3 cellular contexts compared by ENCODE assay signal in genomic region chr3:33754391-33754790, GRCh38.
TF ChIP-seq lines count a peak whose summit lies in the region.

No MANE protein-coding gene starts in this region.

TF ChIP-seq in A549, 52 proteins besides CTCF, POLR2A, EP300 and RAD21:
- TF ChIP-seq KDM1A (IDR thresholded peaks at IDR 0.05; ENCODE audit: low read depth) = peak; percentile 46; the same call in 1 of the 2 replicates

TF ChIP-seq in HEK293, 187 proteins besides CTCF, POLR2A, EP300 and RAD21:
- TF ChIP-seq ZNF707 (tag by site-specific recombination; IDR thresholded peaks at IDR 0.05) = peak; percentile 94

TF ChIP-seq in K562, 482 proteins besides CTCF, POLR2A, EP300 and RAD21:
- TF ChIP-seq CBX3 (IDR thresholded peaks at IDR 0.05; ENCODE audit: borderline replicate concordance in 1 of 2, low read length in 2 of 2) = peak in 1 of 2 experiments; percentile 58; a peak in 1 of 3 replicates
- peak; percentile 81; the same call in 1 of the 2 replicates for TF ChIP-seq CBX5 (IDR thresholded peaks at IDR 0.05; ENCODE audit: borderline replicate concordance, low read depth)
- peak; percentile 71 for TF ChIP-seq ZNF280A (IDR thresholded peaks at IDR 0.05; ENCODE audit: low read depth, partially characterized antibody)
- TF ChIP-seq TRIM28 (IDR thresholded peaks at IDR 0.05) = peak; percentile 90
- peak; percentile 99 for TF ChIP-seq ZNF707 (CRISPR knock-in tag; conservative IDR thresholded peaks at IDR 0.05)
- TF ChIP-seq TRIM24 (IDR thresholded peaks at IDR 0.05) = peak in 1 of 2 experiments; percentile 58; a peak in 1 of 4 replicates
- TF ChIP-seq CBX1 (IDR thresholded peaks at IDR 0.05; ENCODE audit: low read depth) = 0 out of 2 replicates have a peak, but pooled peaks have one; percentile 46
